ENCODE assay signal across 15 cellular contexts in genomic region chr6:107103082-107103481, GRCh38. TPM values are rescaled to one million over a fixed set of nuclear protein-coding genes. Genes with fewer than 3 reads are reported as not detected.
DNase-seq lines count a peak whose midpoint lies in the region; ATAC-seq and TF ChIP-seq lines count a peak whose summit lies in the region.
"Had no signal": no experiment of that assay in that cellular context is flagged by ENCODE, and none has a peak within 500 bp of the region (broad histone marks: within the 10 kb centered on the region; RNA-seq: fewer than 3 reads in every experiment).

No MANE protein-coding gene starts in this region.

- no peak overlapping the region for H3K18ac ChIP-seq in trophoblast cell (ENCODE audit: low read length)

- H3K36me3 Mint-ChIP-seq in endodermal cell (ENCODE audit: low read depth) = peaks cover 11% of the 10 kb centered on the region

- no peak overlapping the region for H2BK5ac ChIP-seq in trophoblast cell (ENCODE audit: low read depth, low read length, poor library complexity)

- H4K91ac ChIP-seq in trophoblast cell (ENCODE audit: low read depth, low read length) = no peak overlapping the region

- no peak overlapping the region for H2AFZ ChIP-seq in trophoblast cell (ENCODE audit: insufficient read depth, low read length, poor library complexity)

- H3K36me3 ChIP-seq in endodermal cell (ENCODE audit: control insufficient read depth, insufficient read depth, low read length) = peaks cover 11% of the 10 kb centered on the region
- H3K36me3 ChIP-seq in trophoblast cell (ENCODE audit: control insufficient read depth in 1 of 2, insufficient read depth in 2 of 2, low read length in 2 of 2) = no peaks in the 10 kb centered on the region
- H3K36me3 ChIP-seq: MG63 had no signal

- peaks cover 43% of the 10 kb centered on the region for H3K4me1 Mint-ChIP-seq in endodermal cell

- no peaks in the 10 kb centered on the region for H3K9me3 Mint-ChIP-seq in endodermal cell

- H3K4me3 ChIP-seq in endodermal cell (ENCODE audit: low read length) = no peak overlapping the region
- no peak overlapping the region for H3K4me3 ChIP-seq in trophoblast cell (ENCODE audit: low read depth, low read length)
- H3K4me3 ChIP-seq: MG63 had no signal

- WGBS in endodermal cell (ENCODE audit: insufficient coverage in 1 of 2, insufficient read length in 1 of 2), 2 experiments = 89 to 93% methylated on average over 5 to 6 of the region's 6 CpGs
- WGBS in trophoblast cell (ENCODE audit: extremely low coverage, insufficient coverage, insufficient read length) = no CpG with 5 or more reads among the region's 6 CpGs

- H3K4me2 ChIP-seq in trophoblast cell (ENCODE audit: low read length) = no peak overlapping the region

- H3K4me1 ChIP-seq in endodermal cell (ENCODE audit: control insufficient read depth, insufficient read depth, low read length) = peaks cover 10% of the 10 kb centered on the region
- peaks cover 2 to 8% of the 10 kb centered on the region in 2 experiments for H3K4me1 ChIP-seq in trophoblast cell (ENCODE audit: control insufficient read depth in 1 of 2, insufficient read depth in 2 of 2, low read length in 2 of 2)

- H3K27me3 ChIP-seq in endodermal cell (ENCODE audit: control insufficient read depth, insufficient read depth, low read length, poor library complexity, severe bottlenecking) (no peaks in the 10 kb centered on the region), trophoblast cell (ENCODE audit: insufficient read depth, low read length) (no peaks in the 10 kb centered on the region)
- H3K27me3 ChIP-seq: MG63 had no signal

- H3K23ac ChIP-seq in trophoblast cell (ENCODE audit: low read length) = no peak overlapping the region

- H2AK5ac ChIP-seq in trophoblast cell (ENCODE audit: low read length) = no peak overlapping the region

- no peaks in the 10 kb centered on the region for H3K79me1 ChIP-seq in trophoblast cell (ENCODE audit: low read length)

- no peak for ATAC-seq in HG03342 (IDR thresholded peaks at IDR 0.05; ENCODE audit: unreplicated experiment)
- ATAC-seq: Panc1 had no signal

- 0 out of 2 replicates have a peak, but pooled peaks have one; percentile 18 for TF ChIP-seq EP300 in Ishikawa (IDR thresholded peaks at IDR 0.05; ENCODE audit: borderline replicate concordance)

- H3K9me3 ChIP-seq in endodermal cell (ENCODE audit: control insufficient read depth, low read length) (no peaks in the 10 kb centered on the region), trophoblast cell (ENCODE audit: insufficient read depth, low read depth, low read length) (peaks cover 2% of the 10 kb centered on the region)
- H3K9me3 ChIP-seq: MG63 had no signal

- DNase-seq in NCI-H510A treated with DMSO at 0.1 percent for 48 hours (lab: John Stamatoyannopoulos, UW) (peak; percentile 5), NCI-H510A (lab: John Stamatoyannopoulos, UW) (no peak), endodermal cell (peak; percentile 70), trophoblast cell (peak in 1 of 2 donors; percentile 42), NCI-H446 treated with DMSO at 0.1 percent for 48 hours (lab: John Stamatoyannopoulos, UW) (no peak)
- DNase-seq in activated naive CD4-positive, alpha-beta T cell treated with Interleukin-2 at 50 U/mL for 16 hours = no peak
- DNase-seq: DMS53, MG63, NCI-H1105, NCI-H1694, NCI-H226 had no signal

- H2BK120ac ChIP-seq in trophoblast cell (ENCODE audit: insufficient read depth, low read length, poor library complexity) = no peak overlapping the region

- no peak overlapping the region for H3K4ac ChIP-seq in trophoblast cell (ENCODE audit: low read depth, low read length)

- no peaks in the 10 kb centered on the region for H3K79me2 ChIP-seq in trophoblast cell (ENCODE audit: control insufficient read depth, insufficient read depth, low read length, poor library complexity)

- no peak overlapping the region for H3K9ac ChIP-seq in endodermal cell (ENCODE audit: extremely low read depth, low read length, poor library complexity, severe bottlenecking)
- H3K9ac ChIP-seq in trophoblast cell (ENCODE audit: low read length) = peak overlapping the region; percentile 24

- no peak overlapping the region for H3K27ac ChIP-seq in endodermal cell (ENCODE audit: low read depth, low read length)
- H3K27ac ChIP-seq in trophoblast cell (ENCODE audit: low read depth, low read length) = no peak overlapping the region
- H3K27ac ChIP-seq: C4-2B had no signal

- H2BK12ac ChIP-seq in trophoblast cell (ENCODE audit: low read length) = no peak overlapping the region

- no peak overlapping the region for H3K14ac ChIP-seq in trophoblast cell (ENCODE audit: low read length)

- H4K12ac ChIP-seq in trophoblast cell (ENCODE audit: low read depth, low read length) = no peak overlapping the region

- TF ChIP-seq RAD21 in Ishikawa (IDR thresholded peaks at IDR 0.05; ENCODE audit: low read depth) = no peak

- no peak overlapping the region for H3K4me3 Mint-ChIP-seq in endodermal cell

- H4K8ac ChIP-seq in trophoblast cell (ENCODE audit: low read depth, low read length) = no peak overlapping the region

- H3K27ac Mint-ChIP-seq in endodermal cell = peak overlapping the region; percentile 48

- H3K27me3 Mint-ChIP-seq in endodermal cell (ENCODE audit: insufficient read depth) = no peaks in the 10 kb centered on the region

- no peak for TF ChIP-seq CTCF in endodermal cell (conservative IDR thresholded peaks at IDR 0.05)

TF ChIP-seq in Ishikawa, 13 proteins besides CTCF, POLR2A, EP300 and RAD21:
- TF ChIP-seq REST (IDR thresholded peaks at IDR 0.05; ENCODE audit: low read depth) (no peak), CEBPB (IDR thresholded peaks at IDR 0.05) (no peak), TEAD4 (IDR thresholded peaks at IDR 0.05) (peak; percentile 95), YY1 (IDR thresholded peaks at IDR 0.05; ENCODE audit: low read depth) (no peak), CREB1 (IDR thresholded peaks at IDR 0.05; ENCODE audit: low read depth) (no peak), TCF12 (IDR thresholded peaks at IDR 0.05; ENCODE audit: low read depth) (no peak), EGR1 (IDR thresholded peaks at IDR 0.05) (no peak), NFIC (IDR thresholded peaks at IDR 0.05) (no peak), MAX (IDR thresholded peaks at IDR 0.05) (0 out of 2 replicates have a peak, but pooled peaks have one; percentile 25), TAF1 (IDR thresholded peaks at IDR 0.05; ENCODE audit: low read depth) (no peak), FOXM1 (IDR thresholded peaks at IDR 0.05; ENCODE audit: borderline replicate concordance, low read depth) (no peak), ZBTB7A (IDR thresholded peaks at IDR 0.05; ENCODE audit: low read depth) (no peak), USF1 (IDR thresholded peaks at IDR 0.05) (peak; percentile 53)

RNA-seq across cellular contexts. Expression of gene BEND3, which starts 12.2 kb away (rescaled TPM):
- total RNA-seq in endodermal cell = 10 to 100 TPM; 18.0 to 28.6 TPM
- polyA plus RNA-seq in endodermal cell (2013, experiment 1 of 2) = 8.2 TPM
- polyA plus RNA-seq in endodermal cell (2013, experiment 2 of 2) = 7.8 TPM
- polyA plus RNA-seq in trophoblast cell (2013) = 6.7 and 6.8 TPM in 2 replicates

Comparison
In these comparisons a context has a peak if more than half of its experiments do, and no peak if none do; other contexts are left out.
1. DNase-seq: peak in NCI-H510A treated with DMSO at 0.1 percent for 48 hours (single experiment) and endodermal cell (single experiment); none in NCI-H510A (single experiment), activated naive CD4-positive, alpha-beta T cell treated with Interleukin-2 at 50 U/mL for 16 hours (single experiment) and NCI-H446 treated with DMSO at 0.1 percent for 48 hours (single experiment).